In the genomic region with DNA sequence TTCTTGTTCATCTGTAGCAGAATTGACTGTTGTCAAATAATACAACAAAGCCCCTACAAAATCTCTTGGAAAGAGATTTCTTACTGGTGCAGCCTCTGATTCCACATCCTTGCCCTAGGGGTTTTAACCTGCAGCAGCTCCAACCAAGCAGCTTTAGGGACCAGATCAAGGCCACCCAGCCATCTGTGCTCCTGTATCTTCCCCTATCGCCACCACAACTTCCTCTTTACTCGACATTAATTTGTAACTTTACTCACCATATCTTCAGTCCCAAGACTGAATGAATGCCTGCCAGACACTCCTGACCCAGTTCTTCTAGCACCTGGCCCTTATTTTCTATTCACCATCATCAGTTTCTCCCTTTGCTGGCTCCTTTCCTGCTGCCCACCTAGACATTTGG, we compare ENCODE assay signal across 8 cellular contexts. TPM values are rescaled to one million over a fixed set of nuclear protein-coding genes. Genes with fewer than 3 reads are reported as not detected.
A peak's percentile ranks its signal among the peaks of the same experiment; 100 is the strongest.
DNase-seq lines count a peak whose midpoint lies in the region; ATAC-seq, FAIRE-seq and TF ChIP-seq lines count a peak whose summit lies in the region.
"Had no signal": no experiment of that assay in that cellular context is flagged by ENCODE, and none has a peak within 500 bp of the region (broad histone marks: within the 10 kb centered on the region; RNA-seq: fewer than 3 reads in every experiment).

No MANE protein-coding gene starts in this region.

- ATAC-seq in HG02840 (IDR thresholded peaks at IDR 0.05; ENCODE audit: low FRiP score, unreplicated experiment) (peak; percentile 95), upper lobe of right lung (peak; percentile 11)
- ATAC-seq: K562 had no signal

- DNase-seq in GM19239 (ENCODE audit: insufficient read length, low spot score) (peak; percentile 36), upper lobe of right lung (no peak), cortex of kidney (lab: John Stamatoyannopoulos, UW) (no peak), ecto neural progenitor cell (ENCODE audit: low spot score) (no peak), LoVo (ENCODE audit: low spot score) (no peak)
- DNase-seq in Jurkat, Clone E6-1 (ENCODE audit: low read depth, low spot score), result peak; percentile 82

- H3K27ac ChIP-seq in upper lobe of right lung, result no peak overlapping the region

- intact Hi-C loops in upper lobe of right lung (cut with DNase I), result no loop called here

- FAIRE-seq in GM19239 (lab: Jason Lieb, UNC), result peak; percentile 89
- FAIRE-seq: K562 had no signal

- peaks cover 21% of the 10 kb centered on the region for H3K4me1 ChIP-seq in upper lobe of right lung

- no peak for TF ChIP-seq CTCF in upper lobe of right lung (IDR thresholded peaks at IDR 0.05)

- no peaks in the 10 kb centered on the region for H3K36me3 ChIP-seq in upper lobe of right lung

- no peaks in the 10 kb centered on the region for H3K9me3 ChIP-seq in upper lobe of right lung

- H3K27me3 ChIP-seq in upper lobe of right lung, result no peaks in the 10 kb centered on the region

- no peak overlapping the region for H3K4me3 ChIP-seq in Jurkat, Clone E6-1 (ENCODE audit: low read length)
- H3K4me3 ChIP-seq in upper lobe of right lung, result no peak overlapping the region
- H3K4me3 ChIP-seq: K562 had no signal

RNA-seq across cellular contexts. Expression of a gene that starts 7.6 kb away (rescaled TPM):
- polyA plus RNA-seq in Jurkat, Clone E6-1 (2012; ENCODE audit: insufficient read depth, insufficient read length), result 2.7 TPM
- total RNA-seq in upper lobe of right lung, result 15.0 TPM
- total RNA-seq: K562 had no signal
- polyA plus RNA-seq: K562 had no signal

Comparison
In these comparisons a context has a peak if more than half of its experiments do, and no peak if none do; other contexts are left out.
1. DNase-seq: peak in GM19239 (single experiment) and Jurkat, Clone E6-1 (single experiment); none in upper lobe of right lung (single experiment), cortex of kidney (single experiment), ecto neural progenitor cell (single experiment) and LoVo (single experiment).